ENCODE assay signal across 25 cellular contexts in genomic region chr17:63975541-63976092, GRCh38. TPM values are rescaled to one million over a fixed set of nuclear protein-coding genes. Genes with fewer than 3 reads are reported as not detected.
DNase-seq lines count a peak whose midpoint lies in the region; ATAC-seq, FAIRE-seq and TF ChIP-seq lines count a peak whose summit lies in the region.
"Had no signal": no experiment of that assay in that cellular context is flagged by ENCODE, and none has a peak within 500 bp of the region (broad histone marks: within the 10 kb centered on the region; RNA-seq: fewer than 3 reads in every experiment).

No MANE protein-coding gene starts in this region.

- H3K27me3 ChIP-seq in BLaER1 (no peaks in the 10 kb centered on the region), psoas muscle (ENCODE audit: insufficient read depth in 3 of 3, low read length in 2 of 3) (no peaks in the 10 kb centered on the region)

- no peak for ATAC-seq in A549
- no peak for ATAC-seq in psoas muscle
- ATAC-seq: CD8-positive, alpha-beta T cell; GM23338 had no signal

- no peak overlapping the region for H3K9ac ChIP-seq in BLaER1
- H3K9ac ChIP-seq: KMS-11 had no signal

- DNase-seq in A549 (ENCODE audit: low read depth in 1 of 2, low spot score in 1 of 2) (no peak), RWPE1 (ENCODE audit: low spot score) (no peak), psoas muscle (peak in 1 of 2 donors; percentile 24), LoVo (ENCODE audit: low spot score) (no peak), urothelium cell line (ENCODE audit: low spot score) (no peak), OCI-M1 (lab: John Stamatoyannopoulos, UW) (no peak)
- DNase-seq: ACHN; C1 segment of cervical spinal cord; CD8-positive, alpha-beta T cell; NCI-H1105; NCI-H146; NCI-H2029; NCI-H2171; NCI-H345; NCI-H524; NCI-H82; SHP77 treated with DMSO at 0.1 percent for 48 hours had no signal

- FAIRE-seq in A549 (lab: Jason Lieb, UNC) (no peak), urothelium cell line (lab: Jason Lieb, UNC) (no peak)
- FAIRE-seq: GM12892 had no signal

- H3K27ac ChIP-seq in A549 (peak overlapping the region in 1 of 2 experiments; percentile 68; a peak in 3 of 6 replicates), BLaER1 (no peak overlapping the region), RWPE1 (0 out of 2 replicates have a peak overlapping the region, but pooled peaks have one; percentile 72), psoas muscle (peak overlapping the region; percentile 93)
- H3K27ac ChIP-seq: KMS-11, SK-N-MC had no signal

- 89% methylated on average over 2 of the region's 2 CpGs for WGBS in A549 (ENCODE audit: missing lambda C conversion rate)
- 70 to 94% (median 86%) methylated on average over 2 of the region's 2 CpGs for WGBS in psoas muscle, 3 donors

- H3K4me3 ChIP-seq in A549 (no peak overlapping the region), BLaER1 (no peak overlapping the region), psoas muscle (no peak overlapping the region)
- H3K4me3 ChIP-seq: GM23338, HAP-1, SK-N-MC had no signal

- H3K4me2 ChIP-seq in A549 (no peak overlapping the region), BLaER1 (peak overlapping the region; percentile 39)
- H3K4me2 ChIP-seq: GM23338, KMS-11 had no signal

- intact Hi-C loops in psoas muscle (cut with DNase I) = no loop called here

- H4K20me1 ChIP-seq in BLaER1 = no peaks in the 10 kb centered on the region

- no peak for TF ChIP-seq EP300 in A549 (IDR thresholded peaks at IDR 0.05)

- no peak for TF ChIP-seq POLR2A in A549 (IDR thresholded peaks at IDR 0.05; ENCODE audit: low read length)

- POLR2A ChIA-PET in A549 (lab: Yijun Ruan, JAX) = no interaction called here
- POLR2A ChIA-PET in RWPE1 (lab: Yijun Ruan, JAX; ENCODE audit: low non-redundant PET) = no interaction called here

- H3K36me3 ChIP-seq in BLaER1 = no peaks in the 10 kb centered on the region
- H3K36me3 ChIP-seq in psoas muscle (ENCODE audit: insufficient read depth in 1 of 2, low read depth in 1 of 2) = peaks cover 0 to 35% of the 10 kb centered on the region in 2 donors
- H3K36me3 ChIP-seq: HAP-1 had no signal

- no peak for TF ChIP-seq RAD21 in A549 (conservative IDR thresholded peaks at IDR 0.05 in 1 of 2, IDR thresholded peaks at IDR 0.05 in 1 of 2)

- TF ChIP-seq CTCF in A549 (IDR thresholded peaks at IDR 0.05) (no peak), RWPE1 (conservative IDR thresholded peaks at IDR 0.05; ENCODE audit: low read depth) (no peak), psoas muscle (IDR thresholded peaks at IDR 0.05) (no peak)

- CTCF ChIA-PET in A549 (lab: Yijun Ruan, JAX) (interaction anchor here (0.8 to 9.3 kb wide), 19 partner anchors 9 to 158 kb away, joined by 3 to 94 read pairs (median 7); partner anchors contain the start of genes CSHL1 and GH1), RWPE1 (lab: Yijun Ruan, JAX) (interaction anchor here (1.0 to 1.4 kb wide), 2 partner anchors 28 to 29 kb away, joined by 3 to 8 read pairs; no protein-coding TSS in a partner anchor)

- H3K4me1 ChIP-seq in A549 (peaks cover 19% of the 10 kb centered on the region), BLaER1 (peaks cover 67% of the 10 kb centered on the region), psoas muscle (peaks cover 77% of the 10 kb centered on the region)
- H3K4me1 ChIP-seq: HAP-1 had no signal

- H3K9me3 ChIP-seq in A549 = no peaks in the 10 kb centered on the region
- no peaks in the 10 kb centered on the region for H3K9me3 ChIP-seq in BLaER1
- no peaks in the 10 kb centered on the region for H3K9me3 ChIP-seq in psoas muscle
- H3K9me3 ChIP-seq: HAP-1 had no signal

TF ChIP-seq in A549, 52 proteins besides CTCF, POLR2A, EP300 and RAD21:
- TF ChIP-seq HMGXB4 (CRISPR knock-in tag; IDR thresholded peaks at IDR 0.05; ENCODE audit: borderline replicate concordance) (no peak), ZFP36 (IDR thresholded peaks at IDR 0.05; ENCODE audit: borderline replicate concordance, partially characterized antibody) (peak; percentile 62)

RNA-seq across cellular contexts. Expression of gene SCN4A, which starts 2.9 kb away (rescaled TPM):
- polyA plus RNA-seq in A549 (2011; rRNA removed) (0.06 and 0.17 TPM in 2 replicates), A549 (2017; fragmentation: RNase III; extraction: RNeasy Plus Mini Kit Qiagen cat#74134 plus additional on column Dnase treatment) (0.03 to 0.08 TPM (median 0.03 TPM) in 3 replicates), psoas muscle (10 to 100 TPM in 2 of 3 donors, 1 to 10 TPM in 1; 3.8 to 34.9 (median 14.7) TPM)
- 0.03 and 0.07 TPM in 2 replicates for polyA plus RNA-seq in A549 (2012; cell fraction: cytosol; rRNA removed)
- 0.05 TPM in 2 replicates for polyA plus RNA-seq in A549 (2012; cell fraction: nucleus; rRNA removed)
- polyA minus RNA-seq in A549 (2011; rRNA and poly(A)+ RNA removed) = 0.45 and 0.88 TPM in 2 replicates
- 100 to 1,000 TPM in 2 of 4 donors, 10 to 100 TPM in 2; 45.9 to 137 (median 98.4) TPM for total RNA-seq in psoas muscle
- total RNA-seq: G401, HT1080 had no signal

RNA-seq across cellular contexts. Expression of gene PRR29, which starts 22.5 kb away (rescaled TPM):
- polyA plus RNA-seq in A549 (2011; rRNA removed) (0.22 and 0.44 TPM in 2 replicates), A549 (2017; fragmentation: RNase III; extraction: RNeasy Plus Mini Kit Qiagen cat#74134 plus additional on column Dnase treatment) (0.67 to 1.2 TPM (median 0.68 TPM) in 3 replicates), psoas muscle (under 1 TPM; 0.09 to 0.13 (median 0.11) TPM)
- polyA plus RNA-seq in A549 (2012; cell fraction: cytosol; rRNA removed) = 0.33 and 0.61 TPM in 2 replicates
- polyA plus RNA-seq in A549 (2012; cell fraction: nucleus; rRNA removed) = 1.2 and 1.4 TPM in 2 replicates
- 0.50 and 0.54 TPM in 2 replicates for polyA minus RNA-seq in A549 (2011; rRNA and poly(A)+ RNA removed)
- under 1 TPM in 3 of 4 donors, not detected in 1; 0.19 to 0.47 (median 0.25) TPM for total RNA-seq in psoas muscle

RNA-seq across cellular contexts. Expression of gene CD79B, which starts 43.5 kb away (rescaled TPM):
- 0.14 and 0.19 TPM in 2 replicates for polyA plus RNA-seq in A549 (2011; rRNA removed)
- polyA plus RNA-seq in A549 (2012; cell fraction: cytosol; rRNA removed) = 0.08 and 0.17 TPM in 2 replicates
- 0.05 TPM in 1 of 2 replicates, not detected in the other for polyA plus RNA-seq in A549 (2012; cell fraction: nucleus; rRNA removed)
- polyA plus RNA-seq in A549 (2017; fragmentation: RNase III; extraction: RNeasy Plus Mini Kit Qiagen cat#74134 plus additional on column Dnase treatment) = not detected in 3 replicates
- polyA minus RNA-seq in A549 (2011; rRNA and poly(A)+ RNA removed) = not detected in 2 replicates
- 1 to 10 TPM; 2.8 to 5.7 (median 4.0) TPM for total RNA-seq in psoas muscle
- polyA plus RNA-seq in psoas muscle = 1 to 10 TPM; 1.9 to 3.8 (median 3.7) TPM

RNA-seq across cellular contexts. Expression of gene ICAM2, which starts 44.8 kb away (rescaled TPM):
- polyA plus RNA-seq in A549 (2011; rRNA removed) (not detected in 2 replicates), A549 (2017; fragmentation: RNase III; extraction: RNeasy Plus Mini Kit Qiagen cat#74134 plus additional on column Dnase treatment) (not detected in 3 replicates), psoas muscle (10 to 100 TPM; 20.4 to 50.0 (median 34.0) TPM)
- 0.04 and 0.10 TPM in 2 replicates for polyA plus RNA-seq in A549 (2012; cell fraction: cytosol; rRNA removed)
- polyA plus RNA-seq in A549 (2012; cell fraction: nucleus; rRNA removed) = 0.18 TPM in 1 of 2 replicates, not detected in the other
- polyA minus RNA-seq in A549 (2011; rRNA and poly(A)+ RNA removed) = not detected in 2 replicates
- total RNA-seq in psoas muscle = 10 to 100 TPM; 22.5 to 34.8 (median 26.8) TPM
- total RNA-seq: G401 had no signal

RNA-seq across cellular contexts. Expression of gene GH1, which starts 57.0 kb away (rescaled TPM):
- polyA plus RNA-seq in A549 (2011; rRNA removed) (not detected in 2 replicates), A549 (2017; fragmentation: RNase III; extraction: RNeasy Plus Mini Kit Qiagen cat#74134 plus additional on column Dnase treatment) (not detected in 3 replicates), psoas muscle (not detected)
- not detected in 2 replicates for polyA plus RNA-seq in A549 (2012; cell fraction: cytosol; rRNA removed)
- not detected in 2 replicates for polyA plus RNA-seq in A549 (2012; cell fraction: nucleus; rRNA removed)
- not detected in 2 replicates for polyA minus RNA-seq in A549 (2011; rRNA and poly(A)+ RNA removed)
- not detected for total RNA-seq in psoas muscle
- total RNA-seq: CD8-positive, alpha-beta T cell; G401; GM23338; HT1080 had no signal

Comparison
In these comparisons a context has a peak if more than half of its experiments do, and no peak if none do; other contexts are left out.
1. RNA of gene SCN4A, which starts 2.9 kb away (polyA plus RNA-seq): 3.8 to 34.9 TPM in psoas muscle; 0.03 to 0.17 TPM in A549; every median in the first group is over 4 times any median in the second.